ENCODE assay signal across 8 cellular contexts in the genomic region with DNA sequence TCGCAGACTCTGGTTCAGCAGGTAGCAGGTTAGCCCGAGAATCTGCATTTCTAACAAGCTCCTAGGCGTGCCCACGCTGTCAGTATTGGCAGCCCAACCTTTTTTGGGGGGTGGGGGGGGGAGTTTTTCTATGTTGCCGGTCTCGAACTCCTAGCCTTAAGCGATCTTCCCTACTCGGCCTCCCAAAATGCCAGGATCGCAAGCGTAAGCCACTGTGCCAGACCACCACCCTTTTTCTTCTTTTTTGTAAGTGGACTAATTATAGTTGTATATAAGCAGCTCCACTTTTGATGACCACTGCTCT. TPM values are rescaled to one million over a fixed set of nuclear protein-coding genes. Genes with fewer than 3 reads are reported as not detected.
A peak's percentile ranks its signal among the peaks of the same experiment; 100 is the strongest.
DNase-seq lines count a peak whose midpoint lies in the region; ATAC-seq lines count a peak whose summit lies in the region.

No MANE protein-coding gene starts in this region.

- H3K4me1 ChIP-seq in SJSA1 (replicated peaks) (peaks cover 10% of the 10 kb centered on the region), right cardiac atrium (ENCODE audit: control insufficient read depth, insufficient read depth, low read length) (peaks cover 6% of the 10 kb centered on the region)

- H3K4me3 Mint-ChIP-seq in T-helper 1 cell treated with Interleukin-12 subunit alpha and Interleukin-12 subunit beta and Interleukin-4 antibody, amounts not matched to agents 30 μg/mL and 1 μg/mL, for 36 hours: peak overlapping the region; percentile 99
- H3K4me3 Mint-ChIP-seq in stimulated activated naive CD8-positive, alpha-beta T cell treated with anti-CD3 and anti-CD28 coated beads, Interleukin-15, amount 100 ng/mL, for 72 hours: peak overlapping the region; percentile 99 to 100

- H3K27ac ChIP-seq in SJSA1: no peak overlapping the region
- peak overlapping the region; percentile 7 for H3K27ac ChIP-seq in right cardiac atrium (ENCODE audit: low read length)

- H3K4me1 Mint-ChIP-seq in T-helper 1 cell treated with Interleukin-12 subunit alpha and Interleukin-12 subunit beta and Interleukin-4 antibody, amounts not matched to agents 30 μg/mL and 1 μg/mL, for 36 hours (ENCODE audit: low read depth): peaks cover 17% of the 10 kb centered on the region
- H3K4me1 Mint-ChIP-seq in stimulated activated naive CD8-positive, alpha-beta T cell treated with anti-CD3 and anti-CD28 coated beads, Interleukin-15, amount 100 ng/mL, for 72 hours: peaks cover 32% of the 10 kb centered on the region

- intact Hi-C loops in right cardiac atrium (cut with DNase I): no loop called here

- WGBS in right cardiac atrium: 8% methylated on average over 10 of the region's 10 CpGs

- H3K27ac Mint-ChIP-seq in T-helper 1 cell treated with Interleukin-12 subunit alpha and Interleukin-12 subunit beta and Interleukin-4 antibody, amounts not matched to agents 30 μg/mL and 1 μg/mL, for 36 hours: peak overlapping the region; percentile 96
- peak overlapping the region; percentile 99 for H3K27ac Mint-ChIP-seq in stimulated activated naive CD8-positive, alpha-beta T cell treated with anti-CD3 and anti-CD28 coated beads, Interleukin-15, amount 100 ng/mL, for 72 hours

- peak overlapping the region; percentile 86 for H3K4me3 ChIP-seq in SJSA1
- H3K4me3 ChIP-seq in right cardiac atrium (ENCODE audit: low read length): peak overlapping the region; percentile 59

- no peak for ATAC-seq in right cardiac atrium
- no peak for ATAC-seq in stimulated activated naive CD8-positive, alpha-beta T cell treated with anti-CD3 and anti-CD28 coated beads, Interleukin-15, amount 100 ng/mL, for 72 hours

- DNase-seq in T-helper 1 cell (no peak), SJSA1 (ENCODE audit: low read depth in 1 of 2, low spot score in 2 of 2) (no peak), right cardiac atrium (no peak), islet precursor cell (no peak), NCI-H2171 (lab: John Stamatoyannopoulos, UW) (no peak)
- DNase-seq in stimulated activated naive CD8-positive, alpha-beta T cell treated with anti-CD3 and anti-CD28 coated beads, Interleukin-15, amount 100 ng/mL, for 72 hours: peak in 1 of 2 donors; percentile 7
- no peak for DNase-seq in stimulated activated CD8-positive, alpha-beta memory T cell treated with anti-CD3 and anti-CD28 coated beads, Interleukin-4, amount 100 ng/mL, for 48 hours

- no peaks in the 10 kb centered on the region for H3K9me3 Mint-ChIP-seq in T-helper 1 cell treated with Interleukin-12 subunit alpha and Interleukin-12 subunit beta and Interleukin-4 antibody, amounts not matched to agents 30 μg/mL and 1 μg/mL, for 36 hours
- no peaks in the 10 kb centered on the region for H3K9me3 Mint-ChIP-seq in stimulated activated naive CD8-positive, alpha-beta T cell treated with anti-CD3 and anti-CD28 coated beads, Interleukin-15, amount 100 ng/mL, for 72 hours

- H3K9me3 ChIP-seq in SJSA1 (replicated peaks) (no peaks in the 10 kb centered on the region; the same call in 1 of the 2 replicates), right cardiac atrium (ENCODE audit: control insufficient read depth, low read length) (no peaks in the 10 kb centered on the region)

- H3K36me3 Mint-ChIP-seq in T-helper 1 cell treated with Interleukin-12 subunit alpha and Interleukin-12 subunit beta and Interleukin-4 antibody, amounts not matched to agents 30 μg/mL and 1 μg/mL, for 36 hours (ENCODE audit: low read depth): peaks cover 7% of the 10 kb centered on the region

- H3K27me3 Mint-ChIP-seq in T-helper 1 cell treated with Interleukin-12 subunit alpha and Interleukin-12 subunit beta and Interleukin-4 antibody, amounts not matched to agents 30 μg/mL and 1 μg/mL, for 36 hours (ENCODE audit: low read depth): no peaks in the 10 kb centered on the region
- no peaks in the 10 kb centered on the region for H3K27me3 Mint-ChIP-seq in stimulated activated naive CD8-positive, alpha-beta T cell treated with anti-CD3 and anti-CD28 coated beads, Interleukin-15, amount 100 ng/mL, for 72 hours

- no peaks in the 10 kb centered on the region for H3K27me3 ChIP-seq in SJSA1 (replicated peaks)
- H3K27me3 ChIP-seq in right cardiac atrium (ENCODE audit: control insufficient read depth, insufficient read depth): no peaks in the 10 kb centered on the region

- H3K36me3 ChIP-seq in SJSA1: peaks cover 11% of the 10 kb centered on the region

RNA-seq across cellular contexts. Expression of a gene that starts 0.5 kb away (rescaled TPM):
- total RNA-seq in SJSA1 (2014; rRNA removed; shearing (Covaris generic)): 39.7 and 41.6 TPM in 2 replicates
- 1 to 10 TPM; 3.3 to 4.7 (median 4.3) TPM for total RNA-seq in right cardiac atrium
- 4.3 TPM for polyA plus RNA-seq in right cardiac atrium

RNA-seq across cellular contexts. Expression of a gene that starts 19.3 kb away (rescaled TPM):
- total RNA-seq in SJSA1 (2014; rRNA removed; shearing (Covaris generic)): not detected in 2 replicates
- 1 to 10 TPM in 1 of 4 donors, under 1 TPM in 1, not detected in 2; 0.32 to 3.2 TPM for total RNA-seq in right cardiac atrium
- 4.7 TPM for polyA plus RNA-seq in right cardiac atrium
